21 cellular contexts compared by ENCODE assay signal in the genomic region with DNA sequence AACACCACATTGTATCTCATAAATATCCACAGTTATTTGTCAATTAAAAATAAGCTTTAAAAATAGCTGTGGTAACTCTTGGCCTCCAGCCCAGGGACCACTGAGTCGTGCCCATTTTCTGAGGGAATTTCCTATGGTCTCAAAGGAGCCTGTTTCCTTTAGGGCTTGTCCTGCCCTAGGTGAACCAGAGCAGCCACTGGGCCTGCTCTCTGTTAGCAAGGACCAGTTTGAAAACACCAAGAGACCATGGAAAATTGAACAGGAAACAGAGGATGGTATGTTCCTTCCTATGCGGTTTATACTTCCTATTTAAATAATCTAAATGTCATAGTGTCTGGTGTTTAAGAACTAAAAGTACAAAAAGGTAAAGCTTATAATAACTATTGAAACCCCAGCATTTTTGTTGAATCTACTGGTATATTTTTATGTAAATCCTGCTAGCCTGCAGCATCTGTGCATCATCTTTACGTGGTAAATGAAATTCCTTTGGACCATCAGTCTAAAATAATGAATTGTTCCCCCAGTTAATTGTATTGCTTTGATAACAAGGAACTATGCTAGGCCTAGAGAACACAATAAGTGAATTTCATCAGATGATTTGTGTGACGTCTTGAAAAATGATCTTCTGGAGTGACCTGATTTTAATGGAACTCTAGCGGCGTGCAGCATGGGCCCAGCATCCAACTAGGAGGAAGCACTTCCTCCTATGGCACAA.
DNase-seq lines count a peak whose midpoint lies in the region; TF ChIP-seq lines count a peak whose summit lies in the region.
"Had no signal": no experiment of that assay in that cellular context is flagged by ENCODE, and none has a peak within 500 bp of the region (broad histone marks: within the 10 kb centered on the region; RNA-seq: fewer than 3 reads in every experiment).

No MANE protein-coding gene starts in this region.

- WGBS in thyroid gland, 2 donors, result 77 to 88% methylated on average over 6 of the region's 6 CpGs

- H3K36me3 ChIP-seq in SJCRH30, result no peaks in the 10 kb centered on the region
- H3K36me3 ChIP-seq in thyroid gland, result no peaks in the 10 kb centered on the region

- H3K4me1 Mint-ChIP-seq in HFFc6 (ENCODE audit: low read depth), result peaks cover 85% of the 10 kb centered on the region
- H3K4me1 Mint-ChIP-seq: CD4-positive, CD25-positive, alpha-beta regulatory T cell had no signal

- TF ChIP-seq POLR2A in thyroid gland (IDR thresholded peaks at IDR 0.05), result no peak

- H3K27me3 ChIP-seq in SJCRH30 (no peaks in the 10 kb centered on the region), thyroid gland (no peaks in the 10 kb centered on the region), dorsolateral prefrontal cortex (peaks cover 0 to 11% (median 0%) of the 10 kb centered on the region in 45 donors)

- H3K4me1 ChIP-seq in SJCRH30 (peaks cover 12% of the 10 kb centered on the region), thyroid gland (no peaks in the 10 kb centered on the region)

- no peaks in the 10 kb centered on the region for H3K27me3 Mint-ChIP-seq in HFFc6 (ENCODE audit: insufficient read depth)
- H3K27me3 Mint-ChIP-seq: CD4-positive, CD25-positive, alpha-beta regulatory T cell had no signal

- H3K9me3 Mint-ChIP-seq in HFFc6, result no peaks in the 10 kb centered on the region
- H3K9me3 Mint-ChIP-seq: GM23338 had no signal

- intact Hi-C loops in thyroid gland (cut with DNase I) (no loop called here), dorsolateral prefrontal cortex (cut with DNase I) (no loop called here)

- DNase-seq in HFFc6 (no peak), SJCRH30 (peak; percentile 21 to 41), glomerular visceral epithelial cell (ENCODE audit: extremely low spot score) (peak; percentile 48), A172 (ENCODE audit: low spot score) (no peak), midbrain (lab: John Stamatoyannopoulos, UW) (no peak), thyroid gland (no peak), dorsolateral prefrontal cortex (no peak)
- DNase-seq: CD4-positive, CD25-positive, alpha-beta regulatory T cell; DMS153; HCEC 1CT; MV-4-11; NCI-H187; NCI-H2107; NCI-H2227 treated with DMSO at 0.1 percent for 48 hours; NCI-H524; NCI-H82; PC-3; RPMI8226; SHP77 treated with DMSO at 0.1 percent for 48 hours had no signal

- peaks cover 24% of the 10 kb centered on the region for H3K36me3 Mint-ChIP-seq in HFFc6 (ENCODE audit: low read depth)
- H3K36me3 Mint-ChIP-seq: CD4-positive, CD25-positive, alpha-beta regulatory T cell had no signal

- TF ChIP-seq CTCF in HFFc6 (IDR thresholded peaks at IDR 0.05) (no peak), thyroid gland (IDR thresholded peaks at IDR 0.05) (no peak), dorsolateral prefrontal cortex (IDR thresholded peaks at IDR 0.05 in 54 of 56, conservative IDR thresholded peaks at IDR 0.05 in 2 of 56; ENCODE audit: low read depth in 1 of 56, partially characterized antibody in 56 of 56) (no peak)

- H3K9me3 ChIP-seq in SJCRH30 (replicated peaks) (no peaks in the 10 kb centered on the region), thyroid gland (no peaks in the 10 kb centered on the region)

- no peak overlapping the region for H3K4me3 ChIP-seq in SJCRH30
- no peak overlapping the region for H3K4me3 ChIP-seq in thyroid gland (replicated peaks in 1 of 3)
- no peak overlapping the region for H3K4me3 ChIP-seq in dorsolateral prefrontal cortex
- H3K4me3 ChIP-seq: GM12878, GM23338 had no signal

- H3K4me3 Mint-ChIP-seq in HFFc6, result no peak overlapping the region
- H3K4me3 Mint-ChIP-seq: CD4-positive, CD25-positive, alpha-beta regulatory T cell; GM23338 had no signal

- H3K27ac Mint-ChIP-seq in HFFc6, result peak overlapping the region; percentile 20; the same call in 1 of the 2 replicates
- H3K27ac Mint-ChIP-seq: CD4-positive, CD25-positive, alpha-beta regulatory T cell; GM23338 had no signal

- peak overlapping the region; percentile 39; the same call in 1 of the 2 replicates for H3K27ac ChIP-seq in SJCRH30
- no peak overlapping the region for H3K27ac ChIP-seq in thyroid gland
- no peak overlapping the region for H3K27ac ChIP-seq in dorsolateral prefrontal cortex

Comparison
In these comparisons a context has a peak if more than half of its experiments do, and no peak if none do; other contexts are left out.
1. DNase-seq: peak in SJCRH30 (2 of 2) and glomerular visceral epithelial cell (single experiment); none in HFFc6 (single experiment), A172 (single experiment), midbrain (single experiment), thyroid gland (0 of 2) and dorsolateral prefrontal cortex (0 of 10).